Comparison of ENCODE assay signal across 22 cellular contexts in genomic region chr10:24452030-24452429, GRCh38.
A peak's percentile ranks its signal among the peaks of the same experiment; 100 is the strongest.
DNase-seq lines count a peak whose midpoint lies in the region; ATAC-seq and TF ChIP-seq lines count a peak whose summit lies in the region.
"Had no signal": no experiment of that assay in that cellular context is flagged by ENCODE, and none has a peak within 500 bp of the region (broad histone marks: within the 10 kb centered on the region; RNA-seq: fewer than 3 reads in every experiment).

No MANE protein-coding gene starts in this region.

- WGBS in psoas muscle, 3 donors = 65 to 88% (median 67%) methylated on average over 8 of the region's 8 CpGs

- DNase-seq in AG04449 (ENCODE audit: low read depth, low spot score) (no peak), Caco-2 (no peak), RPMI8226 (peak; percentile 28), psoas muscle (no peak), left colon (no peak)
- no peak for DNase-seq in activated T-cell treated with anti-CD3 and anti-CD28 coated beads, Interleukin-2, amount 50 U/mL, for 24 hours
- DNase-seq in activated T-helper 2 cell treated with anti-CD3 and anti-CD28 coated beads, Interferon-gamma antibody, Interleukin-2, Interleukin-4, amounts not matched to agents 10 μg/mL and 5 μg/mL and 100 μg/mL, durations not matched to agents 14 hours and 24 hours and 36 hours (ENCODE audit: low spot score) = no peak
- DNase-seq: GF-D8, IMR-90, NCI-H1048, NCI-H1417 treated with DMSO at 0.1 percent for 48 hours, NCI-H187 treated with DMSO at 0.1 percent for 48 hours, NCI-H2107, NCI-H446 treated with DMSO at 0.1 percent for 48 hours, NCI-H526 treated with DMSO at 0.1 percent for 48 hours, PC-9, SHP77 treated with DMSO at 0.1 percent for 48 hours, SK-N-SH had no signal

- H3K27ac Mint-ChIP-seq in Caco-2 (ENCODE audit: unreplicated experiment) = peak overlapping the region; percentile 64
- H3K27ac Mint-ChIP-seq in activated T-cell treated with anti-CD3 and anti-CD28 coated beads, Interleukin-2, amount 50 U/mL, for 24 hours = no peak overlapping the region
- no peak overlapping the region for H3K27ac Mint-ChIP-seq in activated T-helper 2 cell treated with anti-CD3 and anti-CD28 coated beads, Interferon-gamma antibody, Interleukin-2, Interleukin-4, amounts not matched to agents 10 μg/mL and 5 μg/mL and 100 μg/mL, durations not matched to agents 14 hours and 24 hours and 36 hours
- H3K27ac Mint-ChIP-seq: CD8-positive, alpha-beta memory T cell had no signal

- POLR2A ChIA-PET in AG04449 (lab: Yijun Ruan, JAX) = interaction anchor here (1.8 kb wide), 1 partner anchor 13 kb away, joined by 5 read pairs; no protein-coding TSS in a partner anchor
- POLR2A ChIA-PET in Caco-2 (lab: Charles Lee) = no interaction called here

- no TSS peak for BruUV-seq in Caco-2 (replicated peaks; lab: Mats Ljungman, UMichigan)

- H3K4me1 Mint-ChIP-seq in Caco-2 (ENCODE audit: low read depth, unreplicated experiment) = peaks cover 44% of the 10 kb centered on the region
- H3K4me1 Mint-ChIP-seq in activated T-cell treated with anti-CD3 and anti-CD28 coated beads, Interleukin-2, amount 50 U/mL, for 24 hours (ENCODE audit: low read depth) = peaks cover 27% of the 10 kb centered on the region
- H3K4me1 Mint-ChIP-seq in activated T-helper 2 cell treated with anti-CD3 and anti-CD28 coated beads, Interferon-gamma antibody, Interleukin-2, Interleukin-4, amounts not matched to agents 10 μg/mL and 5 μg/mL and 100 μg/mL, durations not matched to agents 14 hours and 24 hours and 36 hours (ENCODE audit: low read depth) = peaks cover 18% of the 10 kb centered on the region

- TF ChIP-seq CTCF in AG04449 (IDR thresholded peaks at IDR 0.05; ENCODE audit: insufficient read depth, low read length, missing control alignments) (no peak), Caco-2 (IDR thresholded peaks at IDR 0.05; ENCODE audit: insufficient read depth in 1 of 2, low read depth in 1 of 2, low read length in 1 of 2, severe bottlenecking in 1 of 2, unreplicated experiment in 1 of 2) (no peak), psoas muscle (IDR thresholded peaks at IDR 0.05) (no peak)

- H3K36me3 Mint-ChIP-seq in Caco-2 (ENCODE audit: insufficient read depth, unreplicated experiment) = peaks cover 69% of the 10 kb centered on the region
- no peaks in the 10 kb centered on the region for H3K36me3 Mint-ChIP-seq in activated T-cell treated with anti-CD3 and anti-CD28 coated beads, Interleukin-2, amount 50 U/mL, for 24 hours (ENCODE audit: low read depth)
- no peaks in the 10 kb centered on the region for H3K36me3 Mint-ChIP-seq in activated T-helper 2 cell treated with anti-CD3 and anti-CD28 coated beads, Interferon-gamma antibody, Interleukin-2, Interleukin-4, amounts not matched to agents 10 μg/mL and 5 μg/mL and 100 μg/mL, durations not matched to agents 14 hours and 24 hours and 36 hours (ENCODE audit: low read depth)
- H3K36me3 Mint-ChIP-seq: CD8-positive, alpha-beta memory T cell had no signal

- CTCF ChIA-PET in AG04449 (lab: Yijun Ruan, JAX) = interaction anchor here (1.3 kb wide), 2 partner anchors 66 to 68 kb away, joined by 3 read pairs; no protein-coding TSS in a partner anchor
- CTCF ChIA-PET in Caco-2 (lab: Charles Lee) = no interaction called here

- H3K4me1 ChIP-seq in Caco-2 (peaks cover 21% of the 10 kb centered on the region), psoas muscle (peaks cover 74% of the 10 kb centered on the region)

- H3K27me3 Mint-ChIP-seq in Caco-2 (ENCODE audit: insufficient read depth, unreplicated experiment) = no peaks in the 10 kb centered on the region
- peaks cover 66% of the 10 kb centered on the region for H3K27me3 Mint-ChIP-seq in activated T-cell treated with anti-CD3 and anti-CD28 coated beads, Interleukin-2, amount 50 U/mL, for 24 hours
- H3K27me3 Mint-ChIP-seq in activated T-helper 2 cell treated with anti-CD3 and anti-CD28 coated beads, Interferon-gamma antibody, Interleukin-2, Interleukin-4, amounts not matched to agents 10 μg/mL and 5 μg/mL and 100 μg/mL, durations not matched to agents 14 hours and 24 hours and 36 hours (ENCODE audit: low read depth) = peaks cover 33% of the 10 kb centered on the region

- ATAC-seq in psoas muscle = peak in 2 of 4 donors; percentile 35 to 62
- no peak for ATAC-seq in left colon

- no peak overlapping the region for H3K4me3 Mint-ChIP-seq in Caco-2 (ENCODE audit: unreplicated experiment)
- H3K4me3 Mint-ChIP-seq in activated T-cell treated with anti-CD3 and anti-CD28 coated beads, Interleukin-2, amount 50 U/mL, for 24 hours = no peak overlapping the region
- H3K4me3 Mint-ChIP-seq in activated T-helper 2 cell treated with anti-CD3 and anti-CD28 coated beads, Interferon-gamma antibody, Interleukin-2, Interleukin-4, amounts not matched to agents 10 μg/mL and 5 μg/mL and 100 μg/mL, durations not matched to agents 14 hours and 24 hours and 36 hours (ENCODE audit: low read depth) = no peak overlapping the region

- H3K27me3 ChIP-seq in Caco-2 (replicated peaks; ENCODE audit: control insufficient read depth, insufficient read depth, low read length) (no peaks in the 10 kb centered on the region), psoas muscle (ENCODE audit: insufficient read depth in 3 of 3, low read length in 2 of 3) (no peaks in the 10 kb centered on the region)
- H3K27me3 ChIP-seq: BLaER1 treated with 17β-estradiol and CSF1 and Interleukin-3, amounts not matched to agents 10 nM and 100 nM had no signal

- H3K27ac ChIP-seq in psoas muscle = peak overlapping the region; percentile 91
- H3K27ac ChIP-seq: KMS-11, PC-9, RWPE1 had no signal

- no peaks in the 10 kb centered on the region for H3K9me3 Mint-ChIP-seq in Caco-2 (ENCODE audit: unreplicated experiment)
- H3K9me3 Mint-ChIP-seq in activated T-cell treated with anti-CD3 and anti-CD28 coated beads, Interleukin-2, amount 50 U/mL, for 24 hours = no peaks in the 10 kb centered on the region
- H3K9me3 Mint-ChIP-seq in activated T-helper 2 cell treated with anti-CD3 and anti-CD28 coated beads, Interferon-gamma antibody, Interleukin-2, Interleukin-4, amounts not matched to agents 10 μg/mL and 5 μg/mL and 100 μg/mL, durations not matched to agents 14 hours and 24 hours and 36 hours = no peaks in the 10 kb centered on the region
- H3K9me3 Mint-ChIP-seq: CD8-positive, alpha-beta memory T cell had no signal

- H3K9me3 ChIP-seq in Caco-2 (no peaks in the 10 kb centered on the region), psoas muscle (no peaks in the 10 kb centered on the region)
- H3K9me3 ChIP-seq: BLaER1 treated with 17β-estradiol and CSF1 and Interleukin-3, amounts not matched to agents 10 nM and 100 nM; SK-N-SH had no signal

- intact Hi-C loops in Caco-2 (cut with micrococcal nuclease; ENCODE audit: unreplicated experiment) (loop anchor here (2.0 kb wide), 1 partner anchor 19 kb away; no protein-coding TSS in a partner anchor), psoas muscle (cut with DNase I) (loop anchor here (5.0 kb wide), 2 partner anchors 35 to 70 kb away; no protein-coding TSS in a partner anchor), left colon (cut with DNase I, micrococcal nuclease) (no loop called here)
- intact Hi-C loops in activated T-helper 2 cell treated with anti-CD3 and anti-CD28 coated beads, Interferon-gamma antibody, Interleukin-2, Interleukin-4, amounts not matched to agents 10 μg/mL and 5 μg/mL and 100 μg/mL, durations not matched to agents 14 hours and 24 hours and 36 hours (cut with micrococcal nuclease) = no loop called here

- H3K36me3 ChIP-seq in Caco-2 (ENCODE audit: control insufficient read depth, insufficient read depth, low read length) = no peaks in the 10 kb centered on the region
- no peaks in the 10 kb centered on the region for H3K36me3 ChIP-seq in psoas muscle (ENCODE audit: insufficient read depth in 1 of 2, low read depth in 1 of 2)
- H3K36me3 ChIP-seq: BLaER1 treated with 17β-estradiol and CSF1 and Interleukin-3, amounts not matched to agents 10 nM and 100 nM had no signal

- H3K4me3 ChIP-seq in AG04449 (ENCODE audit: low read depth, low read length) (peak overlapping the region; percentile 47; the same call in 1 of the 2 replicates), Caco-2 (ENCODE audit: low read depth, low read length) (no peak overlapping the region), psoas muscle (peak overlapping the region; percentile 67)
- H3K4me3 ChIP-seq: PC-9 had no signal

Comparison
In these comparisons a context has a peak if more than half of its experiments do, and no peak if none do; other contexts are left out.
1. intact Hi-C loops: an anchor here in Caco-2 (2.0 kb wide) and psoas muscle (5.0 kb wide); none called in left colon and activated T-helper 2 cell treated with anti-CD3 and anti-CD28 coated beads, Interferon-gamma antibody, Interleukin-2, Interleukin-4, amounts not matched to agents 10 μg/mL and 5 μg/mL and 100 μg/mL, durations not matched to agents 14 hours and 24 hours and 36 hours.